In genomic region chr21:26191609-26192008, GRCh38 we compare ENCODE assay signal across 34 cellular contexts.
"Had no signal": no experiment of that assay in that cellular context is flagged by ENCODE, and none has a peak within 500 bp of the region (broad histone marks: within the 10 kb centered on the region; RNA-seq: fewer than 3 reads in every experiment).

No MANE protein-coding gene starts in this region.

- H3K9me3 ChIP-seq: MG63 had no signal

- H3K36me3 ChIP-seq: MG63 had no signal

- H3K4me3 ChIP-seq: MG63 had no signal

- DNase-seq: Karpas-422, Kasumi-1, MG63, MM.1S, MV-4-11, NCI-H1048, NCI-H1092, NCI-H1092 treated with DMSO at 0.1 percent for 48 hours, NCI-H1105, NCI-H1105 treated with DMSO at 0.1 percent for 48 hours, NCI-H1417, NCI-H1417 treated with DMSO at 0.1 percent for 48 hours, NCI-H1436, NCI-H1436 treated with DMSO at 0.1 percent for 48 hours, NCI-H146, NCI-H1694, NCI-H1694 treated with DMSO at 0.1 percent for 48 hours, NCI-H187, NCI-H187 treated with DMSO at 0.1 percent for 48 hours, NCI-H1930, NCI-H2029, NCI-H2029 treated with DMSO at 0.1 percent for 48 hours, NCI-H2081, NCI-H2081 treated with DMSO at 0.1 percent for 48 hours, NCI-H2107, NCI-H2171, NCI-H2171 treated with DMSO at 0.1 percent for 48 hours, NCI-H2227 treated with DMSO at 0.1 percent for 48 hours, NCI-H226, NCI-H345, NCI-H446, NCI-H446 treated with DMSO at 0.1 percent for 48 hours, NCI-H510A, NCI-H510A treated with DMSO at 0.1 percent for 48 hours had no signal
